6 cellular contexts compared by ENCODE assay signal in the genomic region with DNA sequence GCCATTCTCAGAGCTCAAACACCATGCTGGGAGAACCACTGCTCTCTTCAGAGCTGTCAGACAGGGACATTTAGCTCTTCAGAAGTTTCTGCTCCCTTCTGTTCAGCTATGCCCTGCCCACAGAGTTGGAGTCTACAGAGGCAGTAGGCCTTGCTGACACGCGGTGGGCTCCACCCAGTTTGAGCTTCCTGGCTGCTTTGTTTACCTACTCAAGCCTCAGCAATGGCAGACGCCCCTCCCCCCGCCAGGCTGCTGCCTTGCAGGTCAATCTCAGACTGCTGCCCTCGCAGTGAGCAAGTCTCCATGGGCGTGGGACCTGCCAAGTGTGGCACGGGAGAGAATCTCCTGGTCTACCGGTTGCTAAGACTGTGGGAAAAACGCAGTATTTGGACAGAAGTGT.
DNase-seq lines count a peak whose midpoint lies in the region; FAIRE-seq and TF ChIP-seq lines count a peak whose summit lies in the region.
"Not testable (repeated sequence)": the region's sequence is repeated elsewhere in the genome, so short reads cannot be mapped to it uniquely, and the experiment has no call there.

No MANE protein-coding gene starts in this region.

- H3K18ac ChIP-seq in H1 (ENCODE audit: extremely low read depth, low read length) = peak overlapping the region; percentile 64

- not testable (repeated sequence) for H3K14ac ChIP-seq in H1 (ENCODE audit: insufficient read length)

- H3K4me3 Mint-ChIP-seq in neural progenitor cell = not testable (repeated sequence)

- H2BK120ac ChIP-seq in H1 (replicated peaks; ENCODE audit: low read depth, low read length) = not testable (repeated sequence)

- not testable (repeated sequence) for TF ChIP-seq EP300 in H1 (IDR thresholded peaks at IDR 0.05; ENCODE audit: borderline replicate concordance in 1 of 2, low read depth in 2 of 2, low read length in 2 of 2)

- H3K27ac Mint-ChIP-seq in neural progenitor cell = not testable (repeated sequence)

- not testable (repeated sequence) for H3K23ac ChIP-seq in H1 (ENCODE audit: insufficient read length)

- FAIRE-seq in H1 (lab: Jason Lieb, UNC) = not testable (repeated sequence)

- H2AK5ac ChIP-seq in H1 (ENCODE audit: low read depth, low read length) = not testable (repeated sequence)

- not testable (repeated sequence) for H4K20me1 ChIP-seq in H1 (replicated peaks in 1 of 2; ENCODE audit: control insufficient read depth in 1 of 2, insufficient read depth in 2 of 2, low read length in 2 of 2); neural progenitor cell (ENCODE audit: low read depth)

- 77% methylated on average over 9 of the region's 9 CpGs; no CpG with 5 or more reads in 1 of the 2 experiments for WGBS in H1 (ENCODE audit: extremely low coverage in 1 of 2, insufficient coverage in 1 of 2, insufficient read length in 1 of 2, insufficient replicate concordance in 2 of 2, low coverage in 1 of 2, low lambda C conversion rate in 2 of 2, missing lambda C conversion rate in 1 of 2), 2 experiments

- not testable (repeated sequence) for H2BK5ac ChIP-seq in H1 (ENCODE audit: low read depth, low read length)

- not testable (repeated sequence) for TF ChIP-seq RAD21 in H1 (IDR thresholded peaks at IDR 0.05 in 1 of 2, conservative IDR thresholded peaks at IDR 0.05 in 1 of 2; ENCODE audit: low read depth in 2 of 2, low read length in 2 of 2)

- H3K4me1 Mint-ChIP-seq in neural progenitor cell = not testable (repeated sequence)

- H3K4me2 ChIP-seq in H1 (ENCODE audit: insufficient read depth in 1 of 2, low read depth in 2 of 2, low read length in 2 of 2) = not testable (repeated sequence)
- peak overlapping the region; percentile 13 for H3K4me2 ChIP-seq in neural progenitor cell

- not testable (repeated sequence) for H3K56ac ChIP-seq in H1 (replicated peaks; ENCODE audit: insufficient read length, low read depth, low read length)

- peak overlapping the region; percentile 25 for H4K8ac ChIP-seq in H1 (ENCODE audit: extremely low read depth, insufficient read depth, low read length)

- H3K9ac ChIP-seq in H1 (replicated peaks in 1 of 4; ENCODE audit: extremely low read depth in 1 of 4, low read depth in 3 of 4, low read length in 3 of 4); neural progenitor cell: not testable (repeated sequence)

- H3K27ac ChIP-seq in H1 (ENCODE audit: low read depth, low read length); neural progenitor cell: not testable (repeated sequence)

- H4K91ac ChIP-seq in H1 (replicated peaks; ENCODE audit: insufficient read length, low read length) = peak overlapping the region; percentile 80

- peak overlapping the region; percentile 83; the same call in 1 of the 2 replicates for H2BK15ac ChIP-seq in H1 (ENCODE audit: low read length)

- H3K4ac ChIP-seq in H1 (replicated peaks; ENCODE audit: insufficient read length, low read depth, low read length) = not testable (repeated sequence)

- not testable (repeated sequence) for H3K79me1 ChIP-seq in H1 (ENCODE audit: low read depth, low read length)

- H4K5ac ChIP-seq in H1 (ENCODE audit: insufficient read length, low read depth, low read length) = not testable (repeated sequence)

- H3K23me2 ChIP-seq in H1 (ENCODE audit: low read depth, low read length) = not testable (repeated sequence)

- H3K36me3 Mint-ChIP-seq in neural progenitor cell = not testable (repeated sequence)

- H2BK12ac ChIP-seq in H1 (ENCODE audit: low read depth, low read length) = peak overlapping the region; percentile 11; the same call in 1 of the 2 replicates

- H3K4me3 ChIP-seq in H1 (ENCODE audit: extremely low read depth in 1 of 4, insufficient read depth in 2 of 4, low read depth in 3 of 4, low read length in 4 of 4); neural progenitor cell: not testable (repeated sequence)

- POLR2A ChIA-PET in H1 (lab: Charles Lee; ENCODE audit: partially characterized antibody) = interaction anchor here (0.7 to 1.0 kb wide), 2 partner anchors 24 to 55 kb away, joined by 3 read pairs; no protein-coding TSS in a partner anchor

- CTCF ChIA-PET in H1 (lab: Charles Lee; ENCODE audit: partially characterized antibody) = interaction anchor here (0.6 to 1.4 kb wide), 6 partner anchors 12 to 639 kb away, joined by 3 to 4 read pairs (median 3); no protein-coding TSS in a partner anchor

- not testable (repeated sequence) for TF ChIP-seq POLR2A in H1 (IDR thresholded peaks at IDR 0.05; ENCODE audit: control extremely low read depth in 1 of 2, low read depth in 2 of 2, low read length in 2 of 2)

- peak; percentile 49 for DNase-seq in DMS153 treated with DMSO at 0.1 percent for 48 hours (lab: John Stamatoyannopoulos, UW; ENCODE audit: unreplicated experiment)
- DNase-seq in HT-29 (ENCODE audit: low spot score) = peak; percentile 14
- DNase-seq in NCI-H510A (lab: John Stamatoyannopoulos, UW) = peak; percentile 94
- peak; percentile 62 for DNase-seq in NCI-H748 (lab: John Stamatoyannopoulos, UW; ENCODE audit: unreplicated experiment)
- peak in 1 of 2 experiments; percentile 57 for DNase-seq in H1 (ENCODE audit: low read depth in 1 of 2, low spot score in 2 of 2)
- not testable (repeated sequence) for DNase-seq in neural progenitor cell (ENCODE audit: low spot score)

- H2AFZ ChIP-seq in H1 (ENCODE audit: low read length) (peak overlapping the region; percentile 98), neural progenitor cell (replicated peaks) (peak overlapping the region; percentile 63)

- H2BK20ac ChIP-seq in H1 (ENCODE audit: low read length) = not testable (repeated sequence)

- H3K9me3 Mint-ChIP-seq in neural progenitor cell = not testable (repeated sequence)

- TF ChIP-seq CTCF in H1 (IDR thresholded peaks at IDR 0.05; ENCODE audit: control extremely low read depth in 1 of 3, insufficient read depth in 1 of 3, low read depth in 1 of 3, low read length in 3 of 3); neural progenitor cell (IDR thresholded peaks at IDR 0.05): not testable (repeated sequence)

- not testable (repeated sequence) for H3F3A ChIP-seq in neural progenitor cell (ENCODE audit: low read depth)

- H3K79me2 ChIP-seq in H1 (ENCODE audit: control insufficient read depth in 1 of 2, insufficient read depth in 2 of 2, low read length in 2 of 2); neural progenitor cell (ENCODE audit: low read depth): not testable (repeated sequence)

- not testable (repeated sequence) for H3K27me3 ChIP-seq in H1 (replicated peaks in 1 of 4; ENCODE audit: control insufficient read depth in 3 of 4, extremely low read depth in 1 of 4, insufficient read depth in 3 of 4, low read length in 3 of 4); neural progenitor cell

- not testable (repeated sequence) for H3K4me1 ChIP-seq in H1 (replicated peaks in 1 of 4; ENCODE audit: control insufficient read depth in 3 of 4, insufficient read depth in 4 of 4, low read length in 3 of 4); neural progenitor cell

- H3K36me3 ChIP-seq in H1 (ENCODE audit: control insufficient read depth in 2 of 4, insufficient read depth in 4 of 4, low read length in 3 of 4); neural progenitor cell: not testable (repeated sequence)

- not testable (repeated sequence) for H3K9me3 ChIP-seq in H1 (ENCODE audit: insufficient read depth in 2 of 2, low read depth in 1 of 2, low read length in 1 of 2); neural progenitor cell (ENCODE audit: low read depth)

- H3K27me3 Mint-ChIP-seq in neural progenitor cell (ENCODE audit: insufficient read depth, low read depth) = not testable (repeated sequence)

TF ChIP-seq in H1, 55 proteins besides CTCF, POLR2A, EP300 and RAD21:
- TF ChIP-seq ASH2L (IDR thresholded peaks at IDR 0.05; ENCODE audit: low read length) = peak; percentile 31
TF ChIP-seq in H1: peak in this region for 1; not testable (repeated sequence) for 54.
